Comparison of ENCODE assay signal across 1 cellular context in the genomic region with DNA sequence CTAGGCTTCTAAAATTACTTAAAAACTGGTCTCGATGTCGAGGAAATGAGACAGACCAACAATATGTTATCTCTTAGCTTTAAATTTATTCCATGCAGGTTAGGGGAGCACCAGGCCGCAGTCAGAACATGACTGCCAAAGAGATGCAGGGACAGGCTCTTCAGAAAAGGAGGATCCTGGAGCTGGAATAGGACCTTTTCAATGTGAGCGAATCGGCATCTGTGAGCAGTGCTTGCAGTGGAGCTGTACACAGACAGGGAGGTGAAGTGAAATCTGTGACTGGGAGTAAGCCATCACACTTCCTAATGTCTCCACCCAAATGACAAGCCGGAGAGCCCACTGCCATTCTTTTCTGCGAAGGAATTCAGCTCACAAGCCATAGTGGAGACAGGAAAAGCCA.
TF ChIP-seq lines count a peak whose summit lies in the region.

No MANE protein-coding gene starts in this region.

TF ChIP-seq in HepG2, 621 proteins besides CTCF, POLR2A, EP300 and RAD21 (continued from another document):
- TF ChIP-seq PITX1 (CRISPR knock-in tag; IDR thresholded peaks at IDR 0.05) (no peak), GATAD2A (CRISPR knock-in tag; IDR thresholded peaks at IDR 0.05) (no peak), CAMTA2 (CRISPR knock-in tag; IDR thresholded peaks at IDR 0.05; ENCODE audit: borderline replicate concordance) (no peak)
TF ChIP-seq in HepG2: peak in this region for 0.
